Comparison of ENCODE assay signal across 34 cellular contexts in the genomic region with DNA sequence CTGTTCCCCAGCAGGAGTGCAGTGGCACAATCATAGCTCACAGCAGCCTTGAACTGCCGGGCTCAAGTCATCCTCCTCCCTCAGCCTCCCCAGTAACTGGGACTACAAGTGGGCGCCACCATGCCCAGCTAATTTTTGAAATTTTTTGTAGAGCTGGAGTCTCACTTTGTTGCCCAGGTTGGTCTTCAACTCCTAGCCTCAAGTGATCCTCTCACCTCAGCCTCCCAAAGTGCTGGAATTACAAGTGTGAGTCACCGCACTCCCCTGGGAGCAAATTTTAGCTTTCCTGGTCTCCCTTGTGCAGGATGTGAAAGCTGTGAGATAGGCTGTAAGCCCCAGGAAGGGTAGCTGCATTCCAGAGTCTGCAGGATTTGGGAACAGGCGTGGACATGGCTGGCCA.
"Had no signal": no experiment of that assay in that cellular context is flagged by ENCODE, and none has a peak within 500 bp of the region (broad histone marks: within the 10 kb centered on the region; RNA-seq: fewer than 3 reads in every experiment).

No MANE protein-coding gene starts in this region.

- H3K9me3 ChIP-seq: neutrophil, ovary, psoas muscle, spleen, suprapubic skin, testis, tibial artery, transverse colon, upper lobe of left lung, vagina had no signal

- H3K4me3 Mint-ChIP-seq: naive thymus-derived CD8-positive, alpha-beta T cell; natural killer cell treated with Interleukin-12 subunit alpha and Interleukin-12 subunit beta and Interleukin-15 and Interleukin-18, amount 100 ng/mL, for 72 hours; nephron progenitor cell; stimulated activated memory B cell treated with anti-CD40 and anti-IgM and Interleukin-4, amounts not matched to agents 10 μg/mL and 1 μg/mL and 100 μg/mL, for 72 hours; stimulated activated naive CD8-positive, alpha-beta T cell treated with anti-CD3 and anti-CD28 coated beads, Interleukin-15, amount 100 ng/mL, for 72 hours had no signal

- H3K4me1 ChIP-seq: parathyroid adenoma had no signal

- FAIRE-seq: urothelium cell line had no signal

- H3K27ac Mint-ChIP-seq: natural killer cell treated with Interleukin-12 subunit alpha and Interleukin-12 subunit beta and Interleukin-15 and Interleukin-18, amount 100 ng/mL, for 72 hours; progenitor cell of endocrine pancreas; stimulated activated memory B cell treated with anti-CD40 and anti-IgM and Interleukin-4, amounts not matched to agents 10 μg/mL and 1 μg/mL and 100 μg/mL, for 72 hours; stimulated activated naive CD8-positive, alpha-beta T cell treated with anti-CD3 and anti-CD28 coated beads, Interleukin-15, amount 100 ng/mL, for 72 hours had no signal

- H3K79me2 ChIP-seq: parathyroid adenoma had no signal

- H3K36me3 ChIP-seq: neutrophil, ovary, spleen, suprapubic skin, tibial artery, transverse colon, upper lobe of left lung, vagina had no signal

- H3K9me3 Mint-ChIP-seq: naive B cell; naive thymus-derived CD8-positive, alpha-beta T cell; natural killer cell treated with Interleukin-12 subunit alpha and Interleukin-12 subunit beta and Interleukin-15 and Interleukin-18, amount 100 ng/mL, for 72 hours; nephron progenitor cell; neural crest cell; stimulated activated memory B cell treated with anti-CD40 and anti-IgM and Interleukin-4, amounts not matched to agents 10 μg/mL and 1 μg/mL and 100 μg/mL, for 72 hours; stimulated activated naive CD8-positive, alpha-beta T cell treated with anti-CD3 and anti-CD28 coated beads, Interleukin-15, amount 100 ng/mL, for 72 hours had no signal

- H3K27me3 ChIP-seq: ovary, spleen, suprapubic skin, testis, tibial artery, transverse colon, upper lobe of left lung, vagina had no signal

- H3K27ac ChIP-seq: neutrophil, ovary, parathyroid adenoma, psoas muscle, skin epidermis, spleen, suprapubic skin, testis, tibial artery, transverse colon, upper lobe of left lung, vagina had no signal

- H3K4me2 ChIP-seq: smooth muscle cell had no signal

- H3K36me3 Mint-ChIP-seq: naive B cell; naive thymus-derived CD8-positive, alpha-beta T cell; natural killer cell treated with Interleukin-12 subunit alpha and Interleukin-12 subunit beta and Interleukin-15 and Interleukin-18, amount 100 ng/mL, for 72 hours; stimulated activated memory B cell treated with anti-CD40 and anti-IgM and Interleukin-4, amounts not matched to agents 10 μg/mL and 1 μg/mL and 100 μg/mL, for 72 hours had no signal

- DNase-seq: naive B cell; naive thymus-derived CD8-positive, alpha-beta T cell; nephron progenitor cell; nucleus accumbens; ovary; posterior cingulate gyrus; psoas muscle; right cardiac atrium; spleen; stimulated activated CD4-positive, alpha-beta T cell treated with anti-CD3 and anti-CD28 coated beads, Interleukin-12 subunit alpha, Interleukin-12 subunit beta, amount 100 ng/mL, for 4 hours; stimulated activated CD4-positive, alpha-beta T cell treated with anti-CD3 and anti-CD28 coated beads, Interleukin-1b, Interleukin-23, amount 100 ng/mL, for 48 hours; stimulated activated CD4-positive, alpha-beta T cell treated with anti-CD3 and anti-CD28 coated beads, Interleukin-4, amount 100 ng/mL, for 1 hour; stimulated activated CD4-positive, alpha-beta T cell treated with anti-CD3 and anti-CD28 coated beads, Interleukin-4, amount 100 ng/mL, for 4 hours; stimulated activated CD8-positive, alpha-beta memory T cell treated with anti-CD3 and anti-CD28 coated beads, Interleukin-4, amount 100 ng/mL, for 48 hours; stimulated activated naive CD4-positive, alpha-beta T cell; stimulated activated naive CD8-positive, alpha-beta T cell treated with anti-CD3 and anti-CD28 coated beads, Interleukin-15, amount 100 ng/mL, for 72 hours; stimulated activated naive CD8-positive, alpha-beta T cell treated with anti-CD3 and anti-CD28 coated beads, Interleukin-15, Interleukin-2, amounts not matched to agents 100 U/mL and 50 U/mL, for 24 hours; substantia nigra; testis; tibial artery; transverse colon; upper lobe of left lung had no signal

- H3K27me3 Mint-ChIP-seq: naive B cell; naive thymus-derived CD8-positive, alpha-beta T cell; natural killer cell treated with Interleukin-12 subunit alpha and Interleukin-12 subunit beta and Interleukin-15 and Interleukin-18, amount 100 ng/mL, for 72 hours; progenitor cell of endocrine pancreas; stimulated activated memory B cell treated with anti-CD40 and anti-IgM and Interleukin-4, amounts not matched to agents 10 μg/mL and 1 μg/mL and 100 μg/mL, for 72 hours; stimulated activated naive CD8-positive, alpha-beta T cell treated with anti-CD3 and anti-CD28 coated beads, Interleukin-15, amount 100 ng/mL, for 72 hours had no signal

- ATAC-seq: naive thymus-derived CD8-positive, alpha-beta T cell; natural killer cell treated with Interleukin-12 subunit alpha and Interleukin-12 subunit beta and Interleukin-15 and Interleukin-18, amount 100 ng/mL, for 72 hours; psoas muscle; right cardiac atrium; sciatic nerve; stimulated activated memory B cell treated with anti-CD40 and anti-IgM and Interleukin-4, amounts not matched to agents 10 μg/mL and 1 μg/mL and 100 μg/mL, for 72 hours; stimulated activated naive CD8-positive, alpha-beta T cell treated with anti-CD3 and anti-CD28 coated beads, Interleukin-15, amount 100 ng/mL, for 72 hours; stimulated activated naive CD8-positive, alpha-beta T cell treated with anti-CD3 and anti-CD28 coated beads, Interleukin-15, Interleukin-2, amounts not matched to agents 100 U/mL and 50 U/mL, for 24 hours had no signal

- H3K9ac ChIP-seq: parathyroid adenoma had no signal

- H3K4me3 ChIP-seq: ovary, psoas muscle, skin epidermis, smooth muscle cell, spleen, suprapubic skin, testis, tibial artery, transverse colon, upper lobe of left lung, vagina had no signal

- H2AFZ ChIP-seq: parathyroid adenoma had no signal
